ENCODE assay signal across 12 cellular contexts in the genomic region with DNA sequence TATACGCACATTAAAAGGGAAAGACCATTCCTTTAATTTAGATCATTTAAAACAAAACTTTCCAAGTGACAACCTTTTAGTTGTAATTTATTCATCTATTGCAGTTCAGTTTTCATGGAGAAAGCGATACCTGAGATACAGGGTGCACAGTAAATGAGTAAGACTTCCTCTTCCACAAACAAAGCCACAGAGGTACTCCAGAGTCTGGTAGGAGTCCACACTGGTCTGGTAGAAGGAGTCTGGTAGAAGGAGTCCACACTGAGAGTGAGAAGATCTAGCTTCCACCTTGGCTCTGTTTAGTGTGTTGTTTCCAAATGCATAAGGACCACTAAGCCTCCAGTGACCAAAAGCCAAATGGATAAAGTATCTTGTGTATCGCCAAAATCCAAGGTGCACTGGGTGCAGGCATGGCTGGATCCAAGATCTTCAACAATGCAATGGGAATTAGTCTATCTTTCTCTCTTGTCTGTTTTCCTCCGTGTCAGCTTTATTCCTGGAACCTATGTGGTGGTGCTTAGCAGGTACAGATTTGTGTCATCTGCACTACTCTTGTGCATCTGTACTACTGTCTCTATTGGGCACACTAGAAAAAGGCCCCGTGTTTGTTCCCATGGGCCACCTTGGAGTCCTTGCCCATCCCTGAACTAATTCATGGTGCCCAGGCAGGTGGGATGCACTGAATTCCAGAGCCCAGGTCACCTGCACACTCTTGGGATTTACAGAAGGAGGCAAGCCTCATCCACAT.
"Had no signal": no experiment of that assay in that cellular context is flagged by ENCODE, and none has a peak within 500 bp of the region (broad histone marks: within the 10 kb centered on the region; RNA-seq: fewer than 3 reads in every experiment).

No MANE protein-coding gene starts in this region.

- H3K27ac Mint-ChIP-seq: endodermal cell; immature natural killer cell; mesothelial cell of epicardium; natural killer cell treated with Interleukin-12 subunit alpha and Interleukin-12 subunit beta and Interleukin-15 and Interleukin-18, amount 100 ng/mL, for 72 hours had no signal

- ATAC-seq: foreskin keratinocyte; left lung; natural killer cell treated with Interleukin-12 subunit alpha and Interleukin-12 subunit beta and Interleukin-15 and Interleukin-18, amount 100 ng/mL, for 72 hours had no signal

- DNase-seq: effector CD4-positive, alpha-beta T cell; endodermal cell; erythroblast; foreskin keratinocyte; immature natural killer cell; left lung; stimulated activated CD4-positive, alpha-beta T cell treated with anti-CD3 and anti-CD28 coated beads, Interleukin-2, amount 100 ng/mL, for 48 hours; stomach; substantia nigra; transverse colon had no signal

- H3K36me3 Mint-ChIP-seq: immature natural killer cell; mesothelial cell of epicardium; natural killer cell treated with Interleukin-12 subunit alpha and Interleukin-12 subunit beta and Interleukin-15 and Interleukin-18, amount 100 ng/mL, for 72 hours had no signal

- H3K9me3 Mint-ChIP-seq: endodermal cell; immature natural killer cell; mesothelial cell of epicardium; natural killer cell treated with Interleukin-12 subunit alpha and Interleukin-12 subunit beta and Interleukin-15 and Interleukin-18, amount 100 ng/mL, for 72 hours had no signal

- H3K4me1 Mint-ChIP-seq: endodermal cell, immature natural killer cell had no signal

- H3K4me3 Mint-ChIP-seq: endodermal cell; immature natural killer cell; mesothelial cell of epicardium; natural killer cell treated with Interleukin-12 subunit alpha and Interleukin-12 subunit beta and Interleukin-15 and Interleukin-18, amount 100 ng/mL, for 72 hours had no signal
